In the genomic region with DNA sequence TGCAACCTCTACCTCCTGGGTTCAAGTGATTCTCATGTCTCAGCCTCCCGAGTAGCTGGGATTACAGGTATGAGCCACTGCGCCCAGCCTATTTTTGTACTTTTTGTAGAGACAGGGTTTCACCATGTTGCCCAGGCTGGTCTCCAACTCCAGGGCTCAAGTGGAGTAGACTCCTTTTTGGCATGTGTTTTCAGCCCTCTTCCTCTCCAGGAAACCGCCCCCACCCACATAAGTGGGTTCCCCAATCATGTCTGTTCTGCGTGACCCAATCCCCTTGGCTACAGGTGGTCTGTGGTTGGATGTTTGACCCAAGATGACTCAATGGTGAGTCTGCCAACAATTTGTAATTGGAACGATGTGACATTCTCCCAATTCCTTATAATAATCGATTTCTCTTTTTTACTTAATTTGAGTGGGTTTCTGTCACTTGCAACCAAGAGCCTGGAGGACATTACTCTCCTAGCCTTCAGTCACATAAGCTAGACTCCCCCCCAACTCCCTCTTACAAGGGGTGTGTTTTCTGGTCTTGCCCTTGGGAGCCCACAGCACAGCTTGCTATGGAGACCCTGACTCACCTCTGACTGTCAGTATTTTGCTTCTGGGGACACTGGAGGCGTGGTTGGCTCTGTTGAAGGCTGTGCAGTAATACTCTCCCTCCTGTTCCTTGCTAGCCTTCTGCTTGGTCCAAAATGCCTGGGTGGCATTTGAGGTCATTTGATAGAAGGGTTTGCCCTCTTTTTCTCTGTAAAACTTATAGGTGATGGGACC, we compare ENCODE assay signal across 9 cellular contexts. TPM values are rescaled to one million over a fixed set of nuclear protein-coding genes. Genes with fewer than 3 reads are reported as not detected.
A peak's percentile ranks its signal among the peaks of the same experiment; 100 is the strongest.
DNase-seq lines count a peak whose midpoint lies in the region; ATAC-seq and TF ChIP-seq lines count a peak whose summit lies in the region.
"Had no signal": no experiment of that assay in that cellular context is flagged by ENCODE, and none has a peak within 500 bp of the region (broad histone marks: within the 10 kb centered on the region; RNA-seq: fewer than 3 reads in every experiment).

No MANE protein-coding gene starts in this region.

- H3K4me1 Mint-ChIP-seq in T-helper 17 cell = peaks cover 17% of the 10 kb centered on the region
- peaks cover 24% of the 10 kb centered on the region for H3K4me1 Mint-ChIP-seq in stimulated activated effector memory CD8-positive, alpha-beta T cell treated with anti-CD3 and anti-CD28 coated beads, Interleukin-12 subunit alpha, Interleukin-12 subunit beta, amount 100 ng/mL, for 72 hours

- no peak overlapping the region for H3K27ac Mint-ChIP-seq in T-helper 17 cell
- peak overlapping the region; percentile 36 for H3K27ac Mint-ChIP-seq in stimulated activated effector memory CD8-positive, alpha-beta T cell treated with anti-CD3 and anti-CD28 coated beads, Interleukin-12 subunit alpha, Interleukin-12 subunit beta, amount 100 ng/mL, for 72 hours
- H3K27ac Mint-ChIP-seq: nephron progenitor cell had no signal

- peaks cover 4% of the 10 kb centered on the region for H3K36me3 Mint-ChIP-seq in T-helper 17 cell (ENCODE audit: low read depth)
- H3K36me3 Mint-ChIP-seq in stimulated activated effector memory CD8-positive, alpha-beta T cell treated with anti-CD3 and anti-CD28 coated beads, Interleukin-12 subunit alpha, Interleukin-12 subunit beta, amount 100 ng/mL, for 72 hours = peaks cover 29% of the 10 kb centered on the region

- no peak overlapping the region for H3K4me3 ChIP-seq in foreskin fibroblast (ENCODE audit: low read depth in 1 of 2, low read length in 2 of 2)

- no peaks in the 10 kb centered on the region for H3K27me3 Mint-ChIP-seq in T-helper 17 cell

- TF ChIP-seq CTCF in foreskin fibroblast (IDR thresholded peaks at IDR 0.05; ENCODE audit: low read depth, low read length) = no peak
- TF ChIP-seq CTCF in GM20000 (IDR thresholded peaks at IDR 0.05; ENCODE audit: extremely low read depth, missing control alignments) = no peak

- peak overlapping the region; percentile 5 for H3K4me3 Mint-ChIP-seq in T-helper 17 cell
- no peak overlapping the region for H3K4me3 Mint-ChIP-seq in stimulated activated effector memory CD8-positive, alpha-beta T cell treated with anti-CD3 and anti-CD28 coated beads, Interleukin-12 subunit alpha, Interleukin-12 subunit beta, amount 100 ng/mL, for 72 hours
- H3K4me3 Mint-ChIP-seq: nephron progenitor cell had no signal

- no peaks in the 10 kb centered on the region for H3K9me3 Mint-ChIP-seq in stimulated activated effector memory CD8-positive, alpha-beta T cell treated with anti-CD3 and anti-CD28 coated beads, Interleukin-12 subunit alpha, Interleukin-12 subunit beta, amount 100 ng/mL, for 72 hours
- H3K9me3 Mint-ChIP-seq: nephron progenitor cell had no signal

- peak; percentile 57 for DNase-seq in HS-5 (ENCODE audit: low read depth)
- no peak for DNase-seq in T-helper 17 cell
- peak; percentile 50 to 70 for DNase-seq in foreskin fibroblast
- no peak for DNase-seq in stimulated activated effector memory CD8-positive, alpha-beta T cell treated with anti-CD3 and anti-CD28 coated beads, Interleukin-12 subunit alpha, Interleukin-12 subunit beta, amount 100 ng/mL, for 72 hours (ENCODE audit: low spot score in 2 of 2)
- DNase-seq in NAMALWA (ENCODE audit: low spot score) = no peak
- no peak for DNase-seq in GM20000 (ENCODE audit: low spot score)
- DNase-seq in NCI-H2171 (lab: John Stamatoyannopoulos, UW) = no peak
- DNase-seq: nephron progenitor cell; stimulated activated CD4-positive, alpha-beta T cell treated with anti-CD3 and anti-CD28 coated beads, Interleukin-2, amount 100 ng/mL, for 48 hours had no signal

- ATAC-seq in T-helper 17 cell = no peak
- ATAC-seq in stimulated activated effector memory CD8-positive, alpha-beta T cell treated with anti-CD3 and anti-CD28 coated beads, Interleukin-12 subunit alpha, Interleukin-12 subunit beta, amount 100 ng/mL, for 72 hours = peak; percentile 69

- H3K9me3 ChIP-seq in T-helper 17 cell (ENCODE audit: control insufficient read depth, low read length, poor library complexity, severe bottlenecking) = no peaks in the 10 kb centered on the region

RNA-seq across cellular contexts. Expression of gene PECAM1, which starts 34.9 kb away (rescaled TPM):
- total RNA-seq in T-helper 17 cell = 10 to 100 TPM; 15.5 to 22.7 TPM

Comparison
In these comparisons a context has a peak if more than half of its experiments do, and no peak if none do; other contexts are left out.
1. DNase-seq: peak in HS-5 (single experiment) and foreskin fibroblast (2 of 2); none in T-helper 17 cell (0 of 3), stimulated activated effector memory CD8-positive, alpha-beta T cell treated with anti-CD3 and anti-CD28 coated beads, Interleukin-12 subunit alpha, Interleukin-12 subunit beta, amount 100 ng/mL, for 72 hours (0 of 2), NAMALWA (single experiment), GM20000 (single experiment) and NCI-H2171 (single experiment).